In the genomic region with DNA sequence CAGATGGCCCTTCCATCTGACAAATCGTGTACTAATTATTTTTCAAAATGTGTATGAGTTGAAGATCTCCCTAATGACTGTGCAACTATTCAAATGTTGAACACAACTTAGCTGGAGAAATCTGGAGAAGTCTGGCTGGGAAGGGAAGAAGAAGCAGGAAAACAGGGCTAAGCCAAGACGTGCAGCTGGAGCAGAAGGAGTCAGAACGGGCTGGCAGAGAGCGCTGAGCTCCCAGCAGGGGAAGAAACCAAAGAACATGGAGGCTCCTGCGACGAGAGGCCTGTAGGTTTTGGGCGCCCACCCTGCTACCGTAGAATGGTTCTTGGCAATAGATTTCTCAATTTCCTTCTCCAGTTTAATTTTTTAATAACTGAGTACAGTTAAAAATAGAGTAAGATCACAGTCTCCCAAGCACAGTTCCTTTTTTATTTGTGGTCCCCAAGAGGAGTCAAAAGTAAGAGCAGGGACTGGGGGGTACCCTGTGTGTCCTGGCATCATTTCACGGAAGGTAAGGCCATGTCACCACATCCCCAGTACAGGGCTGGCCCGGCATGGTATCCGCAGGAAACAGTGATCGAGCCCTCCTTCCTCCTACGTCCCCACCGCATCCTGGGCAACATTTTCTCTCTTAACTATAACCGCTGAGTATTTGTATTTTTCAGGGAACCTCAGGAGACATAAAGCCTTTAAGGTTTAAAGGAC, we compare ENCODE assay signal across 8 cellular contexts. TPM values are rescaled to one million over a fixed set of nuclear protein-coding genes. Genes with fewer than 3 reads are reported as not detected.
DNase-seq lines count a peak whose midpoint lies in the region; ATAC-seq, FAIRE-seq and TF ChIP-seq lines count a peak whose summit lies in the region.

No MANE protein-coding gene starts in this region.

- H3K18ac ChIP-seq in H1 (ENCODE audit: extremely low read depth, low read length): no peak overlapping the region

- no peak for ATAC-seq in GM21381 (IDR thresholded peaks at IDR 0.05; ENCODE audit: unreplicated experiment)
- ATAC-seq in HG03521 (IDR thresholded peaks at IDR 0.05; ENCODE audit: unreplicated experiment): no peak
- no peak for ATAC-seq in HG02852 (IDR thresholded peaks at IDR 0.05; ENCODE audit: unreplicated experiment)

- H2BK5ac ChIP-seq in H1 (ENCODE audit: low read depth, low read length): no peak overlapping the region; the same call in 1 of the 2 replicates

- CTCF ChIA-PET in SK-N-SH (lab: Yijun Ruan, JAX): interaction anchor here (1.2 kb wide), 1 partner anchor 563 kb away, joined by 3 read pairs; no protein-coding TSS in a partner anchor
- CTCF ChIA-PET in H1 (lab: Charles Lee; ENCODE audit: partially characterized antibody): no interaction called here

- TF ChIP-seq EP300 in SK-N-SH (IDR thresholded peaks at IDR 0.05; ENCODE audit: borderline replicate concordance in 1 of 2, low read depth in 1 of 2, low read length in 1 of 2): no peak
- no peak for TF ChIP-seq EP300 in H1 (IDR thresholded peaks at IDR 0.05; ENCODE audit: borderline replicate concordance in 1 of 2, low read depth in 2 of 2, low read length in 2 of 2)
- TF ChIP-seq EP300 in ovary (IDR thresholded peaks at IDR 0.05): no peak

- POLR2A ChIA-PET in SK-N-SH (lab: Yijun Ruan, JAX): interaction anchor here (1.1 kb wide), 1 partner anchor 529 kb away, joined by 6 read pairs; a partner anchor contains a TSS
- POLR2A ChIA-PET in H1 (lab: Charles Lee; ENCODE audit: partially characterized antibody): interaction anchor here (0.6 to 6.4 kb wide), 7 partner anchors 9 to 78 kb away, joined by 3 to 45 read pairs (median 4); a partner anchor contains a TSS

- H3K79me2 ChIP-seq in SK-N-SH (ENCODE audit: insufficient read depth) (no peaks in the 10 kb centered on the region), H1 (ENCODE audit: control insufficient read depth in 1 of 2, insufficient read depth in 2 of 2, low read length in 2 of 2) (no peaks in the 10 kb centered on the region)

- H3K4me1 ChIP-seq in ES-I3 (ENCODE audit: insufficient read depth, low read length) (peaks cover 17% of the 10 kb centered on the region), SK-N-SH (ENCODE audit: control insufficient read depth in 1 of 2, insufficient read depth in 2 of 2, low read depth in 1 of 2, low read length in 1 of 2) (peaks cover 0 to 5% of the 10 kb centered on the region in 2 experiments; a peak in 3 of 4 replicates), H1 (replicated peaks in 1 of 4; ENCODE audit: control insufficient read depth in 3 of 4, insufficient read depth in 4 of 4, low read length in 3 of 4) (peaks cover 3 to 7% (median 5%) of the 10 kb centered on the region in 4 experiments; a peak in 5 of 7 replicates), ovary (ENCODE audit: insufficient read depth) (peaks cover 2% of the 10 kb centered on the region)

- no peak overlapping the region for H3K4ac ChIP-seq in H1 (replicated peaks; ENCODE audit: insufficient read length, low read depth, low read length)

- no peak overlapping the region for H3K14ac ChIP-seq in H1 (ENCODE audit: insufficient read length)

- TF ChIP-seq POLR2A in H1 (IDR thresholded peaks at IDR 0.05; ENCODE audit: control extremely low read depth in 1 of 2, low read depth in 2 of 2, low read length in 2 of 2) (no peak), ovary (IDR thresholded peaks at IDR 0.05) (no peak)

- H3K4me2 ChIP-seq in SK-N-SH: peak overlapping the region; percentile 57
- peak overlapping the region; percentile 77 to 83 for H3K4me2 ChIP-seq in H1 (ENCODE audit: insufficient read depth in 1 of 2, low read depth in 2 of 2, low read length in 2 of 2)

- H3K23me2 ChIP-seq in H1 (ENCODE audit: low read depth, low read length): no peaks in the 10 kb centered on the region; the same call in 1 of the 2 replicates

- no peak overlapping the region for H2BK120ac ChIP-seq in H1 (replicated peaks; ENCODE audit: low read depth, low read length)

- TF ChIP-seq CTCF in SK-N-SH (IDR thresholded peaks at IDR 0.05) (no peak), H1 (IDR thresholded peaks at IDR 0.05; ENCODE audit: control extremely low read depth in 1 of 3, insufficient read depth in 1 of 3, low read depth in 1 of 3, low read length in 3 of 3) (no peak), ovary (IDR thresholded peaks at IDR 0.05) (no peak)

- H3K56ac ChIP-seq in H1 (replicated peaks; ENCODE audit: insufficient read length, low read depth, low read length): no peak overlapping the region

- no peak overlapping the region for H3K23ac ChIP-seq in H1 (ENCODE audit: insufficient read length)

- no peak overlapping the region for H2AK5ac ChIP-seq in H1 (ENCODE audit: low read depth, low read length)

- H4K5ac ChIP-seq in H1 (ENCODE audit: insufficient read length, low read depth, low read length): no peak overlapping the region

- 53% methylated on average over 15 of the region's 15 CpGs for WGBS in SK-N-SH (ENCODE audit: low lambda C conversion rate)
- WGBS in H1 (ENCODE audit: extremely low coverage in 1 of 2, insufficient coverage in 1 of 2, insufficient read length in 1 of 2, insufficient replicate concordance in 2 of 2, low coverage in 1 of 2, low lambda C conversion rate in 2 of 2, missing lambda C conversion rate in 1 of 2), 2 experiments: 60% methylated on average over 15 of the region's 15 CpGs; no CpG with 5 or more reads in 1 of the 2 experiments
- WGBS in ovary, 3 donors: 28 to 42% (median 39%) methylated on average over 15 of the region's 15 CpGs

- TF ChIP-seq RAD21 in SK-N-SH (IDR thresholded peaks at IDR 0.05; ENCODE audit: low read length) (no peak), H1 (IDR thresholded peaks at IDR 0.05 in 1 of 2, conservative IDR thresholded peaks at IDR 0.05 in 1 of 2; ENCODE audit: low read depth in 2 of 2, low read length in 2 of 2) (no peak)

- 0 out of 2 replicates have a peak overlapping the region, but pooled peaks have one; percentile 75 for H4K8ac ChIP-seq in H1 (ENCODE audit: extremely low read depth, insufficient read depth, low read length)

- DNase-seq in SK-N-SH (no peak), H1 (ENCODE audit: low read depth in 1 of 2, low spot score in 2 of 2) (peak in 1 of 2 experiments; percentile 46), ovary (peak; percentile 29 to 59 (median 49)), DMS 273 treated with DMSO at 0.1 percent for 48 hours (lab: John Stamatoyannopoulos, UW) (no peak)

- H3K9ac ChIP-seq in ES-I3 (ENCODE audit: low read depth, low read length): peak overlapping the region; percentile 63; the same call in 1 of the 2 replicates
- H3K9ac ChIP-seq in SK-N-SH: peak overlapping the region; percentile 29; the same call in 1 of the 2 replicates
- no peak overlapping the region; a peak in 1 of 7 replicates for H3K9ac ChIP-seq in H1 (replicated peaks in 1 of 4; ENCODE audit: extremely low read depth in 1 of 4, low read depth in 3 of 4, low read length in 3 of 4)

- H4K91ac ChIP-seq in H1 (replicated peaks; ENCODE audit: insufficient read length, low read length): no peak overlapping the region

- H4K20me1 ChIP-seq in SK-N-SH (ENCODE audit: insufficient read depth) (no peaks in the 10 kb centered on the region), H1 (replicated peaks in 1 of 2; ENCODE audit: control insufficient read depth in 1 of 2, insufficient read depth in 2 of 2, low read length in 2 of 2) (no peaks in the 10 kb centered on the region)

- no peak for FAIRE-seq in H1 (lab: Jason Lieb, UNC)

- H3K27me3 ChIP-seq in SK-N-SH (ENCODE audit: insufficient read depth) (no peaks in the 10 kb centered on the region), H1 (replicated peaks in 1 of 4; ENCODE audit: control insufficient read depth in 3 of 4, extremely low read depth in 1 of 4, insufficient read depth in 3 of 4, low read length in 3 of 4) (no peaks in the 10 kb centered on the region; a peak in 1 of 7 replicates), ovary (no peaks in the 10 kb centered on the region)

- H2BK20ac ChIP-seq in H1 (ENCODE audit: low read length): no peak overlapping the region

- H2BK15ac ChIP-seq in H1 (ENCODE audit: low read length): no peak overlapping the region

- H3F3A ChIP-seq in SK-N-SH (replicated peaks; ENCODE audit: insufficient read depth): peaks cover 38% of the 10 kb centered on the region

- no peaks in the 10 kb centered on the region for H3K79me1 ChIP-seq in H1 (ENCODE audit: low read depth, low read length)

- H3K4me3 ChIP-seq in SK-N-SH (ENCODE audit: low read depth in 2 of 2, low read length in 1 of 2) (no peak overlapping the region), H1 (ENCODE audit: extremely low read depth in 1 of 4, insufficient read depth in 2 of 4, low read depth in 3 of 4, low read length in 4 of 4) (peak overlapping the region; percentile 62 to 68 (median 65); a peak in 5 of 8 replicates), ovary (peak overlapping the region; percentile 42)

- no peaks in the 10 kb centered on the region; the same call in 1 of the 2 replicates for H3K9me3 ChIP-seq in ES-I3 (ENCODE audit: control insufficient read depth, insufficient read depth, low read length)
- H3K9me3 ChIP-seq in SK-N-SH: no peaks in the 10 kb centered on the region
- H3K9me3 ChIP-seq in H1 (ENCODE audit: insufficient read depth in 2 of 2, low read depth in 1 of 2, low read length in 1 of 2): no peaks in the 10 kb centered on the region
- H3K9me3 ChIP-seq in ovary: no peaks in the 10 kb centered on the region

- no peaks in the 10 kb centered on the region for H3K9me2 ChIP-seq in SK-N-SH

- intact Hi-C loops in ovary (cut with DNase I): no loop called here

- H2AFZ ChIP-seq in SK-N-SH (ENCODE audit: low read depth) (peak overlapping the region; percentile 88), H1 (ENCODE audit: low read length) (peak overlapping the region; percentile 75)

- no peaks in the 10 kb centered on the region for H3K36me3 ChIP-seq in ES-I3 (ENCODE audit: insufficient read depth, low read length)
- no peaks in the 10 kb centered on the region for H3K36me3 ChIP-seq in SK-N-SH (replicated peaks in 1 of 2; ENCODE audit: control insufficient read depth in 1 of 2, insufficient read depth in 2 of 2, low read length in 1 of 2)
- no peaks in the 10 kb centered on the region for H3K36me3 ChIP-seq in H1 (ENCODE audit: control insufficient read depth in 2 of 4, insufficient read depth in 4 of 4, low read length in 3 of 4)
- no peaks in the 10 kb centered on the region for H3K36me3 ChIP-seq in ovary

- H3K27ac ChIP-seq in SK-N-SH (ENCODE audit: low read depth in 2 of 2, low read length in 1 of 2): peak overlapping the region in 1 of 2 experiments; percentile 3; a peak in 1 of 4 replicates
- no peak overlapping the region for H3K27ac ChIP-seq in H1 (ENCODE audit: low read depth, low read length)
- peak overlapping the region in 1 of 2 donors; percentile 64 for H3K27ac ChIP-seq in ovary

- peak overlapping the region; percentile 94; the same call in 1 of the 2 replicates for H2BK12ac ChIP-seq in H1 (ENCODE audit: low read depth, low read length)

RNA-seq across cellular contexts. Expression of a gene that starts 13.4 kb away (rescaled TPM):
- polyA plus RNA-seq in SK-N-SH (2012; rRNA removed): 19.6 and 19.7 TPM in 2 replicates
- polyA plus RNA-seq in SK-N-SH (2012; cell fraction: cytosol; rRNA removed): 23.5 and 24.6 TPM in 2 replicates
- 39.0 and 45.8 TPM in 2 replicates for polyA plus RNA-seq in SK-N-SH (2012; cell fraction: nucleus; rRNA removed)
- total RNA-seq in H1 (2021; fragmentation: NEBNext Ultra II Directional; extraction: Animal tissue kit (Norgen Biotek cat#: 25700)): 26.2 and 26.5 TPM in 2 replicates
- polyA plus RNA-seq in H1 (2011; rRNA removed): 8.3 and 10.8 TPM in 2 replicates
- polyA plus RNA-seq in H1 (2011; cell fraction: cytosol; rRNA removed): 10.7 TPM
- polyA plus RNA-seq in H1 (2011; cell fraction: nucleus; rRNA removed): 17.0 TPM
- polyA plus RNA-seq in H1 (2012, experiment 1 of 2): 10.4 to 14.1 TPM (median 13.4 TPM) in 4 replicates
- 4.8 TPM for polyA plus RNA-seq in H1 (2012, experiment 2 of 2)
- polyA plus RNA-seq in H1 (2013, experiment 1 of 2): 8.5 TPM
- 8.7 TPM for polyA plus RNA-seq in H1 (2013, experiment 2 of 2)
- polyA minus RNA-seq in H1 (2011; rRNA and poly(A)+ RNA removed): 11.9 and 13.9 TPM in 2 replicates
- polyA minus RNA-seq in H1 (2011; cell fraction: cytosol; rRNA and poly(A)+ RNA removed): 15.9 TPM
- 15.9 TPM for polyA minus RNA-seq in H1 (2011; cell fraction: nucleus; rRNA and poly(A)+ RNA removed)
- total RNA-seq in ovary: 10 to 100 TPM; 17.2 to 41.9 (median 24.2) TPM
- polyA plus RNA-seq in ovary: 10 to 100 TPM; 12.5 to 19.1 TPM

Comparison
In these comparisons a context has a peak if more than half of its experiments do, and no peak if none do; other contexts are left out.
1. H3K9ac ChIP-seq: peak in ES-I3 (single experiment) and SK-N-SH (single experiment); none in H1 (0 of 4).
2. DNase-seq: peak in ovary (5 of 5); none in SK-N-SH (single experiment) and DMS 273 treated with DMSO at 0.1 percent for 48 hours (single experiment).
3. H3K4me3 ChIP-seq: peak in H1 (4 of 4) and ovary (single experiment); none in SK-N-SH (0 of 2).